1 cellular context compared by ENCODE assay signal in the genomic region with DNA sequence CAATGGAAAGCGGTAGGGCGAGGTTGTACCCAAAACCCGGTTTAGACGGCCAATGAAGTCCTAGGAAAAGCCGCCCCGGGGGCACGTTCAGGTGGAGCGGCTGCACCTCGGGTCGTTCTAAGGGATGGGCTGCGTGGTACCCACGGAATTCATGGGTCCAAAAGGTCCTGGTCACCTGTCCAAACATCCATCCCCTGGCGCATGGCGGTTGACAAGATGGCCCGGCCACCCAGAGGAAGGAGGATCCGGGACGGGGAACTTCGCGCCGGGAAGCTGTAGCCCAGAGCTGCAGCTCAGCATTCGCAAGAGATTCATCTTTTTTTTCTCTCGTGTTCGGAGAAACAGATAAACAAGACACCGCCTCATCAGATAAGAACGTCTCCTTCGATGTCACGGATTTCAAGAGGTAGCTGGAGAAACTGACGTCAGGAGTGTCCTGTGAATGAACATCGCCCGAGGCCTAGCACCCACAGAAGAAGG.
A peak's percentile ranks its signal among the peaks of the same experiment; 100 is the strongest.
TF ChIP-seq lines count a peak whose summit lies in the region.

No MANE protein-coding gene starts in this region.

TF ChIP-seq in H1, 55 proteins besides CTCF, POLR2A, EP300 and RAD21:
- TF ChIP-seq SUZ12 (IDR thresholded peaks at IDR 0.05; ENCODE audit: low read length) (peak; percentile 70), EZH2 (IDR thresholded peaks at IDR 0.05; ENCODE audit: low read depth, low read length, severe bottlenecking) (peak; percentile 73), SAP30 (IDR thresholded peaks at IDR 0.05; ENCODE audit: insufficient read depth, insufficient replicate concordance, low read length) (no peak)
TF ChIP-seq in H1: peak in this region for 2.
